ENCODE assay signal across 8 cellular contexts in the genomic region with DNA sequence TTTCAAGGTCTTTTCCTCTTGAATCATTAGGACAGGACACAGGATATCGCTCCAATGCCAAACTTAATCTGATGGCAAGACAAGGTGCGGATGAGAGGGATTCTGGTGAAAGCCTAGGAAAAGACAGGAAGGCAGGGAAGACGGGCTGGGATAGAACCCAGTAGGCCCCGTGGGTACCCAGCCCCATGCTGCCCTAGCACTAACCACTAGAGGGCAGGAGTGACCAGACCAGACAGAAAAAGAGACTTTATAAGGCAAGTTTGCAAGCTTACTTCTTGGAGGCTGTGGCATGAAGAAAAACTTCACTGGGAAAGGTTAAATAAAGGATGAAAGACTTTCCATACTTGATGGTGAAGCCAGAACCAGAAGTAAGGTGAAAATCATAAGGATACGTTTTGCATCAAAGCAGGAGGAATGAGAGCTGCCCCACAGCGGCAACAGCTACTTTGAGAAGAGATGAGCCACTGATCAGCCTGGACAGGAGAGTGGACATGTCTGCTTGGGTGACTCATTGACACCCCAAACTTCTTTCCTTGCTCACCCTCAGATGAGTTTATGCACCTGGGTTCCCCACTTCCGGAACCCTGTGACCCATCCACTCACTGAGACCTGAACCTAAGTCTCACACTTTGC. TPM values are rescaled to one million over a fixed set of nuclear protein-coding genes. Genes with fewer than 3 reads are reported as not detected.
DNase-seq lines count a peak whose midpoint lies in the region; ATAC-seq and TF ChIP-seq lines count a peak whose summit lies in the region.

No MANE protein-coding gene starts in this region.

- TF ChIP-seq CTCF in SK-N-SH (IDR thresholded peaks at IDR 0.05) = peak; percentile 83
- TF ChIP-seq CTCF in breast epithelium (IDR thresholded peaks at IDR 0.05) = peak in 2 of 3 donors; percentile 54 to 56

- no peak overlapping the region for H3K4me2 ChIP-seq in SK-N-SH

- H3K9ac ChIP-seq in SK-N-SH = no peak overlapping the region

- intact Hi-C loops in breast epithelium (cut with DNase I; ENCODE audit: low total_unique reads) = no loop called here

- H3K79me2 ChIP-seq in SK-N-SH (ENCODE audit: insufficient read depth) = no peaks in the 10 kb centered on the region

- ATAC-seq in HG03457 (IDR thresholded peaks at IDR 0.05; ENCODE audit: unreplicated experiment) (no peak), GM21825 (IDR thresholded peaks at IDR 0.05; ENCODE audit: unreplicated experiment) (no peak)

- no peak overlapping the region for H2AFZ ChIP-seq in SK-N-SH (ENCODE audit: low read depth)

- no peaks in the 10 kb centered on the region for H3K36me3 ChIP-seq in SK-N-SH (replicated peaks in 1 of 2; ENCODE audit: control insufficient read depth in 1 of 2, insufficient read depth in 2 of 2, low read length in 1 of 2)
- no peaks in the 10 kb centered on the region for H3K36me3 ChIP-seq in breast epithelium

- H3K4me3 ChIP-seq in SK-N-SH (ENCODE audit: low read depth in 2 of 2, low read length in 1 of 2) = no peak overlapping the region; a peak in 1 of 4 replicates
- H3K4me3 ChIP-seq in breast epithelium = no peak overlapping the region

- H3K4me1 ChIP-seq in SK-N-SH (ENCODE audit: control insufficient read depth in 1 of 2, insufficient read depth in 2 of 2, low read depth in 1 of 2, low read length in 1 of 2) (no peaks in the 10 kb centered on the region), breast epithelium (no peaks in the 10 kb centered on the region)

- peak; percentile 87 for TF ChIP-seq RAD21 in SK-N-SH (IDR thresholded peaks at IDR 0.05; ENCODE audit: low read length)

- WGBS in SK-N-SH (ENCODE audit: low lambda C conversion rate) = 36% methylated on average over 7 of the region's 7 CpGs

- no peaks in the 10 kb centered on the region for H3K27me3 ChIP-seq in SK-N-SH (ENCODE audit: insufficient read depth)
- H3K27me3 ChIP-seq in breast epithelium = no peaks in the 10 kb centered on the region

- H3F3A ChIP-seq in SK-N-SH (replicated peaks; ENCODE audit: insufficient read depth) = no peaks in the 10 kb centered on the region

- no peaks in the 10 kb centered on the region for H3K9me3 ChIP-seq in SK-N-SH
- no peaks in the 10 kb centered on the region for H3K9me3 ChIP-seq in breast epithelium

- no peaks in the 10 kb centered on the region for H4K20me1 ChIP-seq in SK-N-SH (ENCODE audit: insufficient read depth)

- POLR2A ChIA-PET in SK-N-SH (lab: Yijun Ruan, JAX) = interaction anchor here (0.7 kb wide), 1 partner anchor 109 kb away, joined by 3 read pairs; no protein-coding TSS in a partner anchor

- H3K27ac ChIP-seq in SK-N-SH (ENCODE audit: low read depth in 2 of 2, low read length in 1 of 2) (no peak overlapping the region), breast epithelium (no peak overlapping the region)

- TF ChIP-seq POLR2A in breast epithelium (IDR thresholded peaks at IDR 0.05) = no peak

- CTCF ChIA-PET in SK-N-SH (lab: Yijun Ruan, JAX) = interaction anchor here (0.6 to 12.4 kb wide), 65 partner anchors 8 to 507 kb away, joined by 3 to 411 read pairs (median 5); a partner anchor contains a TSS

- TF ChIP-seq EP300 in SK-N-SH (IDR thresholded peaks at IDR 0.05; ENCODE audit: borderline replicate concordance in 1 of 2, low read depth in 1 of 2, low read length in 1 of 2) = no peak

- DNase-seq in DMS114 treated with DMSO at 0.1 percent for 48 hours (lab: John Stamatoyannopoulos, UW; ENCODE audit: unreplicated experiment) = peak; percentile 67
- peak; percentile 59 for DNase-seq in HT-29 (ENCODE audit: low spot score)
- peak; percentile 80 for DNase-seq in SK-N-SH
- no peak for DNase-seq in breast epithelium (ENCODE audit: low spot score in 2 of 2)
- peak; percentile 8 for DNase-seq in kidney glomerular epithelial cell (lab: John Stamatoyannopoulos, UW)
- DNase-seq in stimulated activated CD4-positive, alpha-beta T cell treated with anti-CD3 and anti-CD28 coated beads, TNF-alpha, amount 100 ng/mL, for 24 hours (ENCODE audit: low read depth in 3 of 3) = peak in 2 of 3 experiments; percentile 19 to 52

- no peaks in the 10 kb centered on the region for H3K9me2 ChIP-seq in SK-N-SH

TF ChIP-seq in SK-N-SH, 30 proteins besides CTCF, POLR2A, EP300 and RAD21:
- TF ChIP-seq SMC3 (IDR thresholded peaks at IDR 0.05; ENCODE audit: low read depth, low read length) = peak; percentile 84
- TF ChIP-seq TAF1 (IDR thresholded peaks at IDR 0.05; ENCODE audit: borderline replicate concordance, low read depth, low read length) = no peak

RNA-seq across cellular contexts. Expression of a gene that starts 39.8 kb away (rescaled TPM):
- total RNA-seq in HT-29 (2014; rRNA removed; shearing (Covaris generic)) = not detected in 2 replicates
- not detected in 2 replicates for polyA plus RNA-seq in SK-N-SH (2012; rRNA removed)
- 0.05 TPM in 1 of 2 replicates, not detected in the other for polyA plus RNA-seq in SK-N-SH (2012; cell fraction: cytosol; rRNA removed)
- 0.02 TPM in 2 replicates for polyA plus RNA-seq in SK-N-SH (2012; cell fraction: nucleus; rRNA removed)
- under 1 TPM; under 0.01 to 0.29 (median 0.16) TPM for total RNA-seq in breast epithelium

Comparison
In these comparisons a context has a peak if more than half of its experiments do, and no peak if none do; other contexts are left out.
1. DNase-seq: peak in DMS114 treated with DMSO at 0.1 percent for 48 hours (single experiment), HT-29 (single experiment), SK-N-SH (single experiment), kidney glomerular epithelial cell (single experiment) and stimulated activated CD4-positive, alpha-beta T cell treated with anti-CD3 and anti-CD28 coated beads, TNF-alpha, amount 100 ng/mL, for 24 hours (2 of 3); none in breast epithelium (0 of 2).